Comparison of ENCODE assay signal across 1 cellular context in genomic region chrX:107506596-107507031, GRCh38.
TF ChIP-seq lines count a peak whose summit lies in the region.

No MANE protein-coding gene starts in this region.

TF ChIP-seq in SK-N-SH, 30 proteins besides CTCF, POLR2A, EP300 and RAD21:
- TF ChIP-seq RCOR1 (IDR thresholded peaks at IDR 0.05; ENCODE audit: low read length) (no peak), GABPA (IDR thresholded peaks at IDR 0.05; ENCODE audit: low read depth) (no peak)
